ENCODE assay signal across 8 cellular contexts in genomic region chr4:159175165-159175988, GRCh38.
DNase-seq lines count a peak whose midpoint lies in the region; FAIRE-seq and TF ChIP-seq lines count a peak whose summit lies in the region.

No MANE protein-coding gene starts in this region.

- H4K5ac ChIP-seq in H9 (ENCODE audit: insufficient read length, low read depth, low read length) = no peak overlapping the region

- H3K9me3 ChIP-seq in H9 (ENCODE audit: control insufficient read depth, low read depth, low read length) (no peaks in the 10 kb centered on the region), Loucy (ENCODE audit: insufficient read depth, low read depth, low read length) (no peaks in the 10 kb centered on the region), SJCRH30 (replicated peaks) (no peaks in the 10 kb centered on the region)

- no peak overlapping the region for H4K91ac ChIP-seq in H9 (ENCODE audit: insufficient read length, low read depth, low read length)

- H3T11ph ChIP-seq in H9 (ENCODE audit: low read length) = no peak overlapping the region

- H3K14ac ChIP-seq in H9 (ENCODE audit: insufficient read depth, low read length) = no peak overlapping the region

- no peaks in the 10 kb centered on the region for H3K9me2 ChIP-seq in Loucy (replicated peaks; ENCODE audit: low read depth, low read length)

- H3K9me3 Mint-ChIP-seq in H9 = no peaks in the 10 kb centered on the region

- no peak overlapping the region for H4K8ac ChIP-seq in H9 (replicated peaks; ENCODE audit: insufficient read length, low read depth, low read length)

- H2BK20ac ChIP-seq in H9 (ENCODE audit: low read depth, low read length, poor library complexity, severe bottlenecking) = no peak overlapping the region

- TF ChIP-seq CTCF in H9 (conservative IDR thresholded peaks at IDR 0.05) = peak; percentile 86
- TF ChIP-seq CTCF in Loucy (conservative IDR thresholded peaks at IDR 0.05; ENCODE audit: low read length) = peak; percentile 86

- H3K18ac ChIP-seq in H9 (ENCODE audit: insufficient read length, low read depth, low read length) = no peak overlapping the region

- no peaks in the 10 kb centered on the region for H3K23me2 ChIP-seq in H9 (ENCODE audit: insufficient read length, low read depth, low read length, poor library complexity, severe bottlenecking)

- no peak overlapping the region for H2BK15ac ChIP-seq in H9 (ENCODE audit: low read depth, low read length)

- H3K4me3 Mint-ChIP-seq in H9 = peak overlapping the region; percentile 11 to 69

- no peak overlapping the region for H2BK12ac ChIP-seq in H9 (ENCODE audit: insufficient read length, low read depth, low read length)

- no peaks in the 10 kb centered on the region for H3K36me3 ChIP-seq in Loucy (ENCODE audit: insufficient read depth, low read length)
- no peaks in the 10 kb centered on the region for H3K36me3 ChIP-seq in SJCRH30

- peaks cover 12% of the 10 kb centered on the region; the same call in 1 of the 2 replicates for H3K79me2 ChIP-seq in H9 (ENCODE audit: insufficient read depth, low read length)
- peaks cover 98% of the 10 kb centered on the region for H3K79me2 ChIP-seq in Loucy (ENCODE audit: insufficient read depth, low read length)

- H3K27ac Mint-ChIP-seq in H9 = peak overlapping the region; percentile 79 to 98 (median 86)

- H3K27me3 ChIP-seq in H9 (ENCODE audit: insufficient read depth, low read length) (no peaks in the 10 kb centered on the region), Loucy (ENCODE audit: insufficient read depth, low read length, poor library complexity, severe bottlenecking) (no peaks in the 10 kb centered on the region), SJCRH30 (no peaks in the 10 kb centered on the region)

- no peak overlapping the region for H2AK5ac ChIP-seq in H9 (ENCODE audit: insufficient read length, low read length)

- H3K9ac ChIP-seq in H9 (ENCODE audit: extremely low read depth, insufficient read length, low read length) (no peak overlapping the region), Loucy (ENCODE audit: low read depth, low read length, poor library complexity, severe bottlenecking) (peak overlapping the region; percentile 53)

- H4K20me1 ChIP-seq in H9 (ENCODE audit: control insufficient read depth, insufficient read depth, insufficient read length) (no peaks in the 10 kb centered on the region), Loucy (ENCODE audit: insufficient read depth, low read length, poor library complexity, severe bottlenecking) (peaks cover 7% of the 10 kb centered on the region)

- H3K4me3 ChIP-seq in Loucy (ENCODE audit: low read length, poor library complexity, severe bottlenecking) (peak overlapping the region; percentile 57), SJCRH30 (no peak overlapping the region)

- H2AFZ ChIP-seq in H9 (ENCODE audit: low read length) (no peak overlapping the region), Loucy (ENCODE audit: low read length) (peak overlapping the region; percentile 7; the same call in 1 of the 2 replicates)

- no peak for FAIRE-seq in urothelium cell line (lab: Jason Lieb, UNC)

- intact Hi-C loops in head of caudate nucleus (cut with DNase I) (loop anchor here (5.0 to 10.0 kb wide), 3 partner anchors 73 to 318 kb away; partner anchors contain the start of gene RAPGEF2), posterior cingulate gyrus (cut with DNase I) (loop anchor here (1.0 to 5.0 kb wide), 3 partner anchors 73 to 448 kb away; partner anchors contain the start of gene RAPGEF2)

- peaks cover 15% of the 10 kb centered on the region for H3K4me1 ChIP-seq in H9 (ENCODE audit: insufficient read depth, low read length)
- H3K4me1 ChIP-seq in Loucy (ENCODE audit: insufficient read depth, low read length, poor library complexity, severe bottlenecking) = peaks cover 85% of the 10 kb centered on the region
- no peaks in the 10 kb centered on the region for H3K4me1 ChIP-seq in SJCRH30

- no peaks in the 10 kb centered on the region for H3K36me3 Mint-ChIP-seq in H9 (ENCODE audit: insufficient read depth in 1 of 3, low read depth in 3 of 3)

- peaks cover 47 to 60% of the 10 kb centered on the region in 2 experiments for H3K4me1 Mint-ChIP-seq in H9

- peak overlapping the region; percentile 38 for H3K4me2 ChIP-seq in H9 (ENCODE audit: insufficient read depth, insufficient read length, low read length)
- peak overlapping the region; percentile 62 for H3K4me2 ChIP-seq in Loucy (ENCODE audit: low read depth, low read length, poor library complexity, severe bottlenecking)

- H3K27ac ChIP-seq in H9 (ENCODE audit: insufficient read length, low read depth, low read length) (peak overlapping the region; percentile 46), SJCRH30 (no peak overlapping the region)

- H2BK120ac ChIP-seq in H9 (ENCODE audit: low read depth, low read length, poor library complexity, severe bottlenecking) = no peak overlapping the region

- peaks cover 3% of the 10 kb centered on the region; the same call in 1 of the 2 replicates for H3F3A ChIP-seq in Loucy (ENCODE audit: low read depth)

- no CpG with 5 or more reads among the region's 12 CpGs for WGBS in H9 (ENCODE audit: extremely low coverage, insufficient read length, low lambda C conversion rate)

- no peak overlapping the region for H3K56ac ChIP-seq in H9 (ENCODE audit: insufficient read length, low read depth, low read length)

- no peak overlapping the region for H2BK5ac ChIP-seq in H9 (ENCODE audit: insufficient read length, low read length)

- no peak overlapping the region for H3K4ac ChIP-seq in H9 (ENCODE audit: low read depth, low read length)

- DNase-seq in GF-D8 (lab: John Stamatoyannopoulos, UW) (peak; percentile 54), H9 (peak; percentile 77), SJCRH30 (peak; percentile 50 to 76), head of caudate nucleus (peak; percentile 27 to 90 (median 72)), posterior cingulate gyrus (peak in 9 of 10 donors; percentile 35 to 92 (median 64)), urothelium cell line (ENCODE audit: low spot score) (peak; percentile 59)
- DNase-seq in activated naive CD4-positive, alpha-beta T cell treated with anti-CD3 and anti-CD28 coated beads, Interleukin-2, amount 50 U/mL, for 16 hours = peak; percentile 51

- H3K79me1 ChIP-seq in H9 (ENCODE audit: insufficient read depth, low read depth, low read length, poor library complexity, severe bottlenecking) = peaks cover 3% of the 10 kb centered on the region

- H3K23ac ChIP-seq in H9 (ENCODE audit: insufficient read length, low read depth, low read length) = no peak overlapping the region

- H3K27me3 Mint-ChIP-seq in H9 (ENCODE audit: low read depth) = no peaks in the 10 kb centered on the region
